17 cellular contexts compared by ENCODE assay signal in genomic region chr1:11151854-11152612, GRCh38. TPM values are rescaled to one million over a fixed set of nuclear protein-coding genes. Genes with fewer than 3 reads are reported as not detected.
DNase-seq lines count a peak whose midpoint lies in the region; ATAC-seq and TF ChIP-seq lines count a peak whose summit lies in the region.
"Had no signal": no experiment of that assay in that cellular context is flagged by ENCODE, and none has a peak within 500 bp of the region (broad histone marks: within the 10 kb centered on the region; RNA-seq: fewer than 3 reads in every experiment).

No MANE protein-coding gene starts in this region.

- no peak overlapping the region for H3K4me2 ChIP-seq in H9 (ENCODE audit: insufficient read depth, insufficient read length, low read length)
- H3K4me2 ChIP-seq: SK-N-SH had no signal

- H3K14ac ChIP-seq in H9 (ENCODE audit: insufficient read depth, low read length), result no peak overlapping the region

- no peak overlapping the region for H2BK5ac ChIP-seq in H9 (ENCODE audit: insufficient read length, low read length)

- no peak overlapping the region for H2BK12ac ChIP-seq in H9 (ENCODE audit: insufficient read length, low read depth, low read length)

- no peak overlapping the region for H4K8ac ChIP-seq in H9 (replicated peaks; ENCODE audit: insufficient read length, low read depth, low read length)

- H3K79me2 ChIP-seq in H9 (ENCODE audit: insufficient read depth, low read length), result no peaks in the 10 kb centered on the region

- intact Hi-C loops in left ventricle myocardium superior (cut with micrococcal nuclease), result no loop called here
- intact Hi-C loops in sciatic nerve (cut with DNase I), result no loop called here

- H3K23ac ChIP-seq in H9 (ENCODE audit: insufficient read length, low read depth, low read length), result no peak overlapping the region

- no peak overlapping the region for H4K5ac ChIP-seq in H9 (ENCODE audit: insufficient read length, low read depth, low read length)

- peak; percentile 87 for ATAC-seq in left ventricle myocardium superior
- peak; percentile 96 for ATAC-seq in sciatic nerve
- ATAC-seq in GM19023 (IDR thresholded peaks at IDR 0.05; ENCODE audit: unreplicated experiment), result no peak
- no peak for ATAC-seq in GM21737 (IDR thresholded peaks at IDR 0.05; ENCODE audit: unreplicated experiment)
- no peak for ATAC-seq in HG03045 (IDR thresholded peaks at IDR 0.05; ENCODE audit: unreplicated experiment)
- ATAC-seq: activated CD4-positive, alpha-beta T cell treated with anti-CD3 and anti-CD28 coated beads for 36 hours; CD8-positive, alpha-beta T cell; gastroesophageal sphincter had no signal

- no peak overlapping the region for H4K91ac ChIP-seq in H9 (ENCODE audit: insufficient read length, low read depth, low read length)

- no peaks in the 10 kb centered on the region for H4K20me1 ChIP-seq in H9 (ENCODE audit: control insufficient read depth, insufficient read depth, insufficient read length)

- no peak for TF ChIP-seq CTCF in H9 (conservative IDR thresholded peaks at IDR 0.05)

- H3T11ph ChIP-seq in H9 (ENCODE audit: low read length), result no peak overlapping the region

- no peak overlapping the region for H3K4ac ChIP-seq in H9 (ENCODE audit: low read depth, low read length)

- H3K4me3 Mint-ChIP-seq in H9, result no peak overlapping the region
- H3K4me3 Mint-ChIP-seq: activated CD4-positive, alpha-beta T cell treated with anti-CD3 and anti-CD28 coated beads for 36 hours; CD8-positive, alpha-beta T cell; memory B cell had no signal

- no peak overlapping the region for H2BK120ac ChIP-seq in H9 (ENCODE audit: low read depth, low read length, poor library complexity, severe bottlenecking)

- no peaks in the 10 kb centered on the region for H3K27me3 Mint-ChIP-seq in H9 (ENCODE audit: low read depth)
- H3K27me3 Mint-ChIP-seq: activated CD4-positive, alpha-beta T cell treated with anti-CD3 and anti-CD28 coated beads for 36 hours; memory B cell had no signal

- no peak overlapping the region for H2BK15ac ChIP-seq in H9 (ENCODE audit: low read depth, low read length)

- H2BK20ac ChIP-seq in H9 (ENCODE audit: low read depth, low read length, poor library complexity, severe bottlenecking), result no peak overlapping the region

- no peak overlapping the region for H3K56ac ChIP-seq in H9 (ENCODE audit: insufficient read length, low read depth, low read length)

- no peak overlapping the region for H3K27ac ChIP-seq in H9 (ENCODE audit: insufficient read length, low read depth, low read length)
- peak overlapping the region; percentile 11 for H3K27ac ChIP-seq in angular gyrus (ENCODE audit: low read depth, low read length)

- H3K4me1 ChIP-seq in H9 (ENCODE audit: insufficient read depth, low read length), result 0 out of 2 replicates have a peak, but pooled peaks cover 3% of the 10 kb centered on the region

- no peaks in the 10 kb centered on the region for H3K23me2 ChIP-seq in H9 (ENCODE audit: insufficient read length, low read depth, low read length, poor library complexity, severe bottlenecking)

- no peak overlapping the region for H2AFZ ChIP-seq in H9 (ENCODE audit: low read length)

- H3K18ac ChIP-seq in H9 (ENCODE audit: insufficient read length, low read depth, low read length), result no peak overlapping the region

- peaks cover 11 to 13% of the 10 kb centered on the region in 2 experiments for H3K4me1 Mint-ChIP-seq in H9

- H3K27me3 ChIP-seq in H9 (ENCODE audit: insufficient read depth, low read length), result no peaks in the 10 kb centered on the region
- H3K27me3 ChIP-seq: gastroesophageal sphincter had no signal

- DNase-seq in H9 (no peak), left ventricle myocardium superior (peak; percentile 57), sciatic nerve (ENCODE audit: low spot score) (peak; percentile 60), inferior parietal cortex (ENCODE audit: extremely low spot score) (no peak)
- DNase-seq: activated CD4-positive, alpha-beta T cell treated with anti-CD3 and anti-CD28 coated beads for 36 hours; activated effector memory CD4-positive, alpha-beta T cell treated with Interleukin-2 at 50 U/mL for 16 hours; CD8-positive, alpha-beta T cell; NCI-H187 treated with DMSO at 0.1 percent for 48 hours; NCI-H510A; SK-N-SH; T1000 had no signal

- H3K9ac ChIP-seq in H9 (ENCODE audit: extremely low read depth, insufficient read length, low read length), result no peak overlapping the region
- H3K9ac ChIP-seq: SK-N-SH had no signal

- H3K9me3 ChIP-seq in H9 (ENCODE audit: control insufficient read depth, low read depth, low read length), result no peaks in the 10 kb centered on the region
- H3K9me3 ChIP-seq: gastroesophageal sphincter, SK-N-SH had no signal

- H2AK5ac ChIP-seq in H9 (ENCODE audit: insufficient read length, low read length), result no peak overlapping the region

- H3K9me3 Mint-ChIP-seq in H9, result no peaks in the 10 kb centered on the region
- H3K9me3 Mint-ChIP-seq: CD8-positive, alpha-beta T cell; memory B cell had no signal

- H3K36me3 Mint-ChIP-seq in H9 (ENCODE audit: insufficient read depth in 1 of 3, low read depth in 3 of 3), result peaks cover 15 to 61% (median 41%) of the 10 kb centered on the region in 3 experiments; a peak in 6 of 7 replicates

- H3K79me1 ChIP-seq in H9 (ENCODE audit: insufficient read depth, low read depth, low read length, poor library complexity, severe bottlenecking), result no peaks in the 10 kb centered on the region

- H3K27ac Mint-ChIP-seq in H9, result peak overlapping the region in 2 of 3 experiments; percentile 55 to 57; a peak in 3 of 7 replicates
- H3K27ac Mint-ChIP-seq: activated CD4-positive, alpha-beta T cell treated with anti-CD3 and anti-CD28 coated beads for 36 hours; CD8-positive, alpha-beta T cell; memory B cell had no signal

- no CpG with 5 or more reads among the region's 9 CpGs for WGBS in H9 (ENCODE audit: extremely low coverage, insufficient read length, low lambda C conversion rate)

RNA-seq across cellular contexts. Expression of gene ANGPTL7, which starts 37.1 kb away (rescaled TPM):
- total RNA-seq in H9 (2021) (not detected in 2 replicates), left ventricle myocardium superior (1.0 TPM), sciatic nerve (159 TPM)
- total RNA-seq: activated CD4-positive, alpha-beta T cell treated with anti-CD3 and anti-CD28 coated beads for 36 hours; CD8-positive, alpha-beta T cell had no signal

RNA-seq across cellular contexts. Expression of gene EXOSC10, which starts 52.4 kb away (rescaled TPM):
- total RNA-seq in H9 (2021) (83.4 and 89.0 TPM in 2 replicates), left ventricle myocardium superior (20.4 TPM), sciatic nerve (81.8 TPM)

Comparison
In these comparisons a context has a peak if more than half of its experiments do, and no peak if none do; other contexts are left out.
1. DNase-seq: peak in left ventricle myocardium superior (single experiment) and sciatic nerve (single experiment); none in H9 (single experiment) and inferior parietal cortex (single experiment).
2. ATAC-seq: peak in left ventricle myocardium superior (single experiment) and sciatic nerve (single experiment); none in GM19023 (single experiment), GM21737 (single experiment) and HG03045 (single experiment).
3. RNA of gene ANGPTL7, which starts 37.1 kb away (total RNA-seq): 159 TPM in sciatic nerve (single experiment); 1.0 TPM in left ventricle myocardium superior (single experiment) and not detected in H9; every median in the first group is over 10 times any median in the second.